In the genomic region with DNA sequence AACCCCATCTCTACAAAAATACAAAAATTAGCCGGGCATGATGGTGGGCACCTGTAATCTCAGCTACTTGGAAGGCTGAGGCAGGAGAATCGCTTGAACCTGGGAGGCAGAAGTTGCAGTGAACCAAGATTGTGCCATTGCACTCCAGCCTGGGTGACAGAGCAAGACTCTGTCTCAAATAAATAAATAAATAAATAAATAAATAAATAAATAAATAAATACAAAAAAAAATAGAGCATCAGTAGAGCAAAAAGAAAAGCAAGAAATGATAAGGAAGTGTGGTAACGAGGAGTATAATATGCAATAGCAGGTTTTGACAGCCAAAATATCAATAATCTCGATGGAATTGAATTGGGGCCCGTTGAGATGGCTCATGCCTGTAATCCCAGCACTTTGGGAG, we compare ENCODE assay signal across 1 cellular context.
A peak's percentile ranks its signal among the peaks of the same experiment; 100 is the strongest.
TF ChIP-seq lines count a peak whose summit lies in the region.

No MANE protein-coding gene starts in this region.

TF ChIP-seq in HEK293, 187 proteins besides CTCF, POLR2A, EP300 and RAD21 (continued from another document):
- TF ChIP-seq, protein P1, sequence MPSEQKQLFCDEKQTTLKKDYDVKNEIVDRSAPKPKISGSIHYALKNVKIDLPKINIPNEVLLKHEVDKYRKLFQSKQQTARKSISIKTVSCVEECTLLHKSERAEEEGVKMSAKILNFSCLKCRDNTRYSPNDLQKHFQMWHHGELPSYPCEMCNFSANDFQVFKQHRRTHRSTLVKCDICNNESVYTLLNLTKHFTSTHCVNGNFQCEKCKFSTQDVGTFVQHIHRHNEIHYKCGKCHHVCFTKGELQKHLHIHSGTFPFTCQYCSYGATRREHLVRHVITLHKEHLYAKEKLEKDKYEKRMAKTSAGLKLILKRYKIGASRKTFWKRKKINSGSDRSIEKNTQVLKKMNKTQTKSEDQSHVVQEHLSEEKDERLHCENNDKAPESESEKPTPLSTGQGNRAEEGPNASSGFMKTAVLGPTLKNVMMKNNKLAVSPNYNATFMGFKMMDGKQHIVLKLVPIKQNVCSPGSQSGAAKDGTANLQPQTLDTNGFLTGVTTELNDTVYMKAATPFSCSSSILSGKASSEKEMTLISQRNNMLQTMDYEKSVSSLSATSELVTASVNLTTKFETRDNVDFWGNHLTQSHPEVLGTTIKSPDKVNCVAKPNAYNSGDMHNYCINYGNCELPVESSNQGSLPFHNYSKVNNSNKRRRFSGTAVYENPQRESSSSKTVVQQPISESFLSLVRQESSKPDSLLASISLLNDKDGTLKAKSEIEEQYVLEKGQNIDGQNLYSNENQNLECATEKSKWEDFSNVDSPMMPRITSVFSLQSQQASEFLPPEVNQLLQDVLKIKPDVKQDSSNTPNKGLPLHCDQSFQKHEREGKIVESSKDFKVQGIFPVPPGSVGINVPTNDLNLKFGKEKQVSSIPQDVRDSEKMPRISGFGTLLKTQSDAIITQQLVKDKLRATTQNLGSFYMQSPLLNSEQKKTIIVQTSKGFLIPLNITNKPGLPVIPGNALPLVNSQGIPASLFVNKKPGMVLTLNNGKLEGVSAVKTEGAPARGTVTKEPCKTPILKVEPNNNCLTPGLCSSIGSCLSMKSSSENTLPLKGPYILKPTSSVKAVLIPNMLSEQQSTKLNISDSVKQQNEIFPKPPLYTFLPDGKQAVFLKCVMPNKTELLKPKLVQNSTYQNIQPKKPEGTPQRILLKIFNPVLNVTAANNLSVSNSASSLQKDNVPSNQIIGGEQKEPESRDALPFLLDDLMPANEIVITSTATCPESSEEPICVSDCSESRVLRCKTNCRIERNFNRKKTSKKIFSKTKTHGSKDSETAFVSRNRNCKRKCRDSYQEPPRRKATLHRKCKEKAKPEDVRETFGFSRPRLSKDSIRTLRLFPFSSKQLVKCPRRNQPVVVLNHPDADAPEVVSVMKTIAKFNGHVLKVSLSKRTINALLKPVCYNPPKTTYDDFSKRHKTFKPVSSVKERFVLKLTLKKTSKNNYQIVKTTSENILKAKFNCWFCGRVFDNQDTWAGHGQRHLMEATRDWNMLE (tag by site-specific recombination; conservative IDR thresholded peaks at IDR 0.05; ENCODE audit: low read depth): peak; percentile 96
- TF ChIP-seq ZNF404 (tag by site-specific recombination; IDR thresholded peaks at IDR 0.05) (0 out of 2 replicates have a peak, but pooled peaks have one; percentile 45), ZNF560 (tag by site-specific recombination; IDR thresholded peaks at IDR 0.05; ENCODE audit: borderline replicate concordance) (peak; percentile 44; the same call in 1 of the 2 replicates), ZNF623 (tag by site-specific recombination; IDR thresholded peaks at IDR 0.05) (peak; percentile 79), ZNF629 (tag by site-specific recombination; IDR thresholded peaks at IDR 0.05) (peak; percentile 52; the same call in 1 of the 2 replicates), ZNF292 (tag by site-specific recombination; IDR thresholded peaks at IDR 0.05; ENCODE audit: borderline replicate concordance, low read depth) (0 out of 2 replicates have a peak, but pooled peaks have one; percentile 35), ZNF202 (tag by site-specific recombination; IDR thresholded peaks at IDR 0.05; ENCODE audit: borderline replicate concordance) (peak; percentile 91; the same call in 1 of the 2 replicates), ZNF394 (tag by site-specific recombination; IDR thresholded peaks at IDR 0.05; ENCODE audit: borderline replicate concordance) (peak; percentile 95), ZBTB1 (tag by site-specific recombination; IDR thresholded peaks at IDR 0.05) (peak; percentile 36; the same call in 1 of the 2 replicates), ZNF140 (tag by site-specific recombination; IDR thresholded peaks at IDR 0.05) (peak; percentile 90), ZNF558 (tag by site-specific recombination; IDR thresholded peaks at IDR 0.05) (peak; percentile 86), SP3 (tag by site-specific recombination; IDR thresholded peaks at IDR 0.05) (0 out of 2 replicates have a peak, but pooled peaks have one; percentile 33), GFI1B (tag by site-specific recombination; IDR thresholded peaks at IDR 0.05) (peak; percentile 31; the same call in 1 of the 2 replicates), ZNF654 (tag by site-specific recombination; IDR thresholded peaks at IDR 0.05; ENCODE audit: low read depth) (peak; percentile 44), MYNN (tag by site-specific recombination; IDR thresholded peaks at IDR 0.05; ENCODE audit: borderline replicate concordance) (peak; percentile 20; the same call in 1 of the 2 replicates), ZBTB21 (tag by site-specific recombination; IDR thresholded peaks at IDR 0.05) (peak; percentile 32; the same call in 1 of the 2 replicates), ZFP3 (tag by site-specific recombination; IDR thresholded peaks at IDR 0.05; ENCODE audit: low read depth) (0 out of 2 replicates have a peak, but pooled peaks have one; percentile 29), ZNF19 (tag by site-specific recombination; IDR thresholded peaks at IDR 0.05; ENCODE audit: low read depth) (peak; percentile 83; the same call in 1 of the 2 replicates)
- TF ChIP-seq, protein P2, sequence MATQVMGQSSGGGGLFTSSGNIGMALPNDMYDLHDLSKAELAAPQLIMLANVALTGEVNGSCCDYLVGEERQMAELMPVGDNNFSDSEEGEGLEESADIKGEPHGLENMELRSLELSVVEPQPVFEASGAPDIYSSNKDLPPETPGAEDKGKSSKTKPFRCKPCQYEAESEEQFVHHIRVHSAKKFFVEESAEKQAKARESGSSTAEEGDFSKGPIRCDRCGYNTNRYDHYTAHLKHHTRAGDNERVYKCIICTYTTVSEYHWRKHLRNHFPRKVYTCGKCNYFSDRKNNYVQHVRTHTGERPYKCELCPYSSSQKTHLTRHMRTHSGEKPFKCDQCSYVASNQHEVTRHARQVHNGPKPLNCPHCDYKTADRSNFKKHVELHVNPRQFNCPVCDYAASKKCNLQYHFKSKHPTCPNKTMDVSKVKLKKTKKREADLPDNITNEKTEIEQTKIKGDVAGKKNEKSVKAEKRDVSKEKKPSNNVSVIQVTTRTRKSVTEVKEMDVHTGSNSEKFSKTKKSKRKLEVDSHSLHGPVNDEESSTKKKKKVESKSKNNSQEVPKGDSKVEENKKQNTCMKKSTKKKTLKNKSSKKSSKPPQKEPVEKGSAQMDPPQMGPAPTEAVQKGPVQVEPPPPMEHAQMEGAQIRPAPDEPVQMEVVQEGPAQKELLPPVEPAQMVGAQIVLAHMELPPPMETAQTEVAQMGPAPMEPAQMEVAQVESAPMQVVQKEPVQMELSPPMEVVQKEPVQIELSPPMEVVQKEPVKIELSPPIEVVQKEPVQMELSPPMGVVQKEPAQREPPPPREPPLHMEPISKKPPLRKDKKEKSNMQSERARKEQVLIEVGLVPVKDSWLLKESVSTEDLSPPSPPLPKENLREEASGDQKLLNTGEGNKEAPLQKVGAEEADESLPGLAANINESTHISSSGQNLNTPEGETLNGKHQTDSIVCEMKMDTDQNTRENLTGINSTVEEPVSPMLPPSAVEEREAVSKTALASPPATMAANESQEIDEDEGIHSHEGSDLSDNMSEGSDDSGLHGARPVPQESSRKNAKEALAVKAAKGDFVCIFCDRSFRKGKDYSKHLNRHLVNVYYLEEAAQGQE (tag by site-specific recombination; IDR thresholded peaks at IDR 0.05): peak; percentile 76
- TF ChIP-seq, protein P3, sequence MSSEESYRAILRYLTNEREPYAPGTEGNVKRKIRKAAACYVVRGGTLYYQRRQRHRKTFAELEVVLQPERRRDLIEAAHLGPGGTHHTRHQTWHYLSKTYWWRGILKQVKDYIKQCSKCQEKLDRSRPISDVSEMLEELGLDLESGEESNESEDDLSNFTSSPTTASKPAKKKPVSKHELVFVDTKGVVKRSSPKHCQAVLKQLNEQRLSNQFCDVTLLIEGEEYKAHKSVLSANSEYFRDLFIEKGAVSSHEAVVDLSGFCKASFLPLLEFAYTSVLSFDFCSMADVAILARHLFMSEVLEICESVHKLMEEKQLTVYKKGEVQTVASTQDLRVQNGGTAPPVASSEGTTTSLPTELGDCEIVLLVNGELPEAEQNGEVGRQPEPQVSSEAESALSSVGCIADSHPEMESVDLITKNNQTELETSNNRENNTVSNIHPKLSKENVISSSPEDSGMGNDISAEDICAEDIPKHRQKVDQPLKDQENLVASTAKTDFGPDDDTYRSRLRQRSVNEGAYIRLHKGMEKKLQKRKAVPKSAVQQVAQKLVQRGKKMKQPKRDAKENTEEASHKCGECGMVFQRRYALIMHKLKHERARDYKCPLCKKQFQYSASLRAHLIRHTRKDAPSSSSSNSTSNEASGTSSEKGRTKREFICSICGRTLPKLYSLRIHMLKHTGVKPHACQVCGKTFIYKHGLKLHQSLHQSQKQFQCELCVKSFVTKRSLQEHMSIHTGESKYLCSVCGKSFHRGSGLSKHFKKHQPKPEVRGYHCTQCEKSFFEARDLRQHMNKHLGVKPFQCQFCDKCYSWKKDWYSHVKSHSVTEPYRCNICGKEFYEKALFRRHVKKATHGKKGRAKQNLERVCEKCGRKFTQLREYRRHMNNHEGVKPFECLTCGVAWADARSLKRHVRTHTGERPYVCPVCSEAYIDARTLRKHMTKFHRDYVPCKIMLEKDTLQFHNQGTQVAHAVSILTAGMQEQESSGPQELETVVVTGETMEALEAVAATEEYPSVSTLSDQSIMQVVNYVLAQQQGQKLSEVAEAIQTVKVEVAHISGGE (tag by site-specific recombination; conservative IDR thresholded peaks at IDR 0.05; ENCODE audit: low read depth): peak; percentile 79
- TF ChIP-seq, protein P4, sequence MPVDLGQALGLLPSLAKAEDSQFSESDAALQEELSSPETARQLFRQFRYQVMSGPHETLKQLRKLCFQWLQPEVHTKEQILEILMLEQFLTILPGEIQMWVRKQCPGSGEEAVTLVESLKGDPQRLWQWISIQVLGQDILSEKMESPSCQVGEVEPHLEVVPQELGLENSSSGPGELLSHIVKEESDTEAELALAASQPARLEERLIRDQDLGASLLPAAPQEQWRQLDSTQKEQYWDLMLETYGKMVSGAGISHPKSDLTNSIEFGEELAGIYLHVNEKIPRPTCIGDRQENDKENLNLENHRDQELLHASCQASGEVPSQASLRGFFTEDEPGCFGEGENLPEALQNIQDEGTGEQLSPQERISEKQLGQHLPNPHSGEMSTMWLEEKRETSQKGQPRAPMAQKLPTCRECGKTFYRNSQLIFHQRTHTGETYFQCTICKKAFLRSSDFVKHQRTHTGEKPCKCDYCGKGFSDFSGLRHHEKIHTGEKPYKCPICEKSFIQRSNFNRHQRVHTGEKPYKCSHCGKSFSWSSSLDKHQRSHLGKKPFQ (tag by site-specific recombination; IDR thresholded peaks at IDR 0.05): 0 out of 2 replicates have a peak, but pooled peaks have one; percentile 19
- TF ChIP-seq, protein P5, sequence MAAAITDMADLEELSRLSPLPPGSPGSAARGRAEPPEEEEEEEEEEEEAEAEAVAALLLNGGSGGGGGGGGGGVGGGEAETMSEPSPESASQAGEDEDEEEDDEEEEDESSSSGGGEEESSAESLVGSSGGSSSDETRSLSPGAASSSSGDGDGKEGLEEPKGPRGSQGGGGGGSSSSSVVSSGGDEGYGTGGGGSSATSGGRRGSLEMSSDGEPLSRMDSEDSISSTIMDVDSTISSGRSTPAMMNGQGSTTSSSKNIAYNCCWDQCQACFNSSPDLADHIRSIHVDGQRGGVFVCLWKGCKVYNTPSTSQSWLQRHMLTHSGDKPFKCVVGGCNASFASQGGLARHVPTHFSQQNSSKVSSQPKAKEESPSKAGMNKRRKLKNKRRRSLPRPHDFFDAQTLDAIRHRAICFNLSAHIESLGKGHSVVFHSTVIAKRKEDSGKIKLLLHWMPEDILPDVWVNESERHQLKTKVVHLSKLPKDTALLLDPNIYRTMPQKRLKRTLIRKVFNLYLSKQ (tag by site-specific recombination; IDR thresholded peaks at IDR 0.05; ENCODE audit: borderline replicate concordance): peak; percentile 58; the same call in 1 of the 2 replicates
